In the genomic region with DNA sequence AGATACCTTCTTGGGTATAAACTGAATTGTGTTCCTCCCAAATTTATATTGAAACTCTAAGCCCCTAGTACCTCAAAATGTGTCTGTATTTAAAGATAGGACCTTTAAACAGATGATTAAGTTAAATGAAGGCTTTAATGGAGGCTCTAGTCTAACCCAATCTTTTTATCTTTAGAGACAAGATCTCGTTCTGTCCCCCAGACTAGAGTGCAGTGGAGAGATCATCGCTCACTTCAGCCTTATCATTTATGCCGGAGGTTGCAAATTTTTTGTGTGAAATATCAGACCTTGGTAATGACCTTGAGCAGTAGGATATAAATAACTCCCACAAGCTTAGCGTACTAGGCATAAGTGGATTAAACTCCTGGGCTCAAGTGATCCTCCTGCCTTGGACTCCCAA, we compare ENCODE assay signal across 14 cellular contexts.
"Had no signal": no experiment of that assay in that cellular context is flagged by ENCODE, and none has a peak within 500 bp of the region (broad histone marks: within the 10 kb centered on the region; RNA-seq: fewer than 3 reads in every experiment).

No MANE protein-coding gene starts in this region.

- H3K4me1 ChIP-seq: gastrocnemius medialis had no signal

- H3K4me3 ChIP-seq: gastrocnemius medialis, heart right ventricle had no signal

- H3K36me3 ChIP-seq: gastrocnemius medialis, heart right ventricle had no signal

- H3K36me3 Mint-ChIP-seq: naive thymus-derived CD4-positive, alpha-beta T cell; type B pancreatic cell had no signal

- H3K27me3 ChIP-seq: gastrocnemius medialis had no signal

- H3K27ac Mint-ChIP-seq: nephron progenitor cell, type B pancreatic cell had no signal

- H3K4me3 Mint-ChIP-seq: naive thymus-derived CD4-positive, alpha-beta T cell; nephron progenitor cell; type B pancreatic cell had no signal

- H3K27ac ChIP-seq: gastrocnemius medialis, heart right ventricle had no signal

- ATAC-seq: esophagus mucosa; gastrocnemius medialis; heart right ventricle; naive thymus-derived CD4-positive, alpha-beta T cell had no signal

- H3K9me3 ChIP-seq: gastrocnemius medialis had no signal

- H3K27me3 Mint-ChIP-seq: naive thymus-derived CD4-positive, alpha-beta T cell; type B pancreatic cell had no signal

- DNase-seq: effector memory CD4-positive, alpha-beta T cell; gastrocnemius medialis; heart right ventricle; hypothalamus; kidney glomerular epithelial cell; mesendoderm; naive thymus-derived CD4-positive, alpha-beta T cell; nephron progenitor cell; posterior cingulate gyrus; small intestine; stimulated activated CD4-positive, alpha-beta T cell treated with anti-CD3 and anti-CD28 coated beads, Interleukin-2, amount 100 ng/mL, for 48 hours; stimulated activated naive CD4-positive, alpha-beta T cell treated with Interleukin-2 at 50 U/mL for 16 hours had no signal
